Comparison of ENCODE assay signal across 17 cellular contexts in genomic region chr1:240417317-240417716, GRCh38.
"Had no signal": no experiment of that assay in that cellular context is flagged by ENCODE, and none has a peak within 500 bp of the region (broad histone marks: within the 10 kb centered on the region; RNA-seq: fewer than 3 reads in every experiment).

No MANE protein-coding gene starts in this region.

- H3K4me3 Mint-ChIP-seq: activated CD4-positive, alpha-beta T cell treated with anti-CD3 and anti-CD28 coated beads, Interleukin-2, amount 10 ng/mL, durations not matched to agents 7 days and 5 days; activated naive CD8-positive, alpha-beta T cell treated with anti-CD3 and anti-CD28 coated beads, Interleukin-2, amount 10 ng/mL, durations not matched to agents 7 days and 5 days; endodermal cell; natural killer cell treated with Interleukin-12 subunit alpha and Interleukin-12 subunit beta and Interleukin-15 and Interleukin-18, amount 100 ng/mL, for 72 hours; T-helper 2 cell treated with Interferon-gamma antibody and Interleukin-4, amounts not matched to agents 5 μg/mL and 100 μg/mL, for 36 hours had no signal

- H3K4me1 Mint-ChIP-seq: activated CD4-positive, alpha-beta T cell treated with anti-CD3 and anti-CD28 coated beads, Interleukin-2, amount 10 ng/mL, durations not matched to agents 7 days and 5 days; activated naive CD8-positive, alpha-beta T cell treated with anti-CD3 and anti-CD28 coated beads, Interleukin-2, amount 10 ng/mL, durations not matched to agents 7 days and 5 days had no signal

- ATAC-seq: left lung; mucosa of descending colon; natural killer cell treated with Interleukin-12 subunit alpha and Interleukin-12 subunit beta and Interleukin-15 and Interleukin-18, amount 100 ng/mL, for 72 hours had no signal

- H3K9me3 Mint-ChIP-seq: activated naive CD8-positive, alpha-beta T cell treated with anti-CD3 and anti-CD28 coated beads, Interleukin-2, amount 10 ng/mL, durations not matched to agents 7 days and 5 days; endodermal cell; natural killer cell treated with Interleukin-12 subunit alpha and Interleukin-12 subunit beta and Interleukin-15 and Interleukin-18, amount 100 ng/mL, for 72 hours had no signal

- DNase-seq: activated CD4-positive, alpha-beta T cell treated with anti-CD3 and anti-CD28 coated beads, Interleukin-2, amount 10 ng/mL, durations not matched to agents 7 days and 5 days; activated CD4-positive, CD25-positive, alpha-beta regulatory T cell; activated CD8-positive, alpha-beta memory T cell treated with anti-CD3 and anti-CD28 coated beads, Interleukin-2, amount 50 U/mL, for 48 hours; activated naive CD8-positive, alpha-beta T cell treated with anti-CD3 and anti-CD28 coated beads, Interleukin-2, amount 10 ng/mL, durations not matched to agents 7 days and 5 days; anterior cingulate cortex; dermis blood vessel endothelial cell; endodermal cell; islet precursor cell; left lung; mammary epithelial cell; mucosa of descending colon; posterior cingulate gyrus; stimulated activated CD4-positive, alpha-beta T cell treated with anti-CD3 and anti-CD28 coated beads, Interleukin-4, amount 100 ng/mL, for 24 hours; stimulated activated naive CD4-positive, alpha-beta T cell; uterus had no signal

- H3K27ac Mint-ChIP-seq: activated CD4-positive, alpha-beta T cell treated with anti-CD3 and anti-CD28 coated beads, Interleukin-2, amount 10 ng/mL, durations not matched to agents 7 days and 5 days; activated naive CD8-positive, alpha-beta T cell treated with anti-CD3 and anti-CD28 coated beads, Interleukin-2, amount 10 ng/mL, durations not matched to agents 7 days and 5 days; endodermal cell; natural killer cell treated with Interleukin-12 subunit alpha and Interleukin-12 subunit beta and Interleukin-15 and Interleukin-18, amount 100 ng/mL, for 72 hours; T-helper 2 cell treated with Interferon-gamma antibody and Interleukin-4, amounts not matched to agents 5 μg/mL and 100 μg/mL, for 36 hours had no signal

- H3K36me3 Mint-ChIP-seq: activated naive CD8-positive, alpha-beta T cell treated with anti-CD3 and anti-CD28 coated beads, Interleukin-2, amount 10 ng/mL, durations not matched to agents 7 days and 5 days; natural killer cell treated with Interleukin-12 subunit alpha and Interleukin-12 subunit beta and Interleukin-15 and Interleukin-18, amount 100 ng/mL, for 72 hours had no signal

- H3K27me3 Mint-ChIP-seq: activated CD4-positive, alpha-beta T cell treated with anti-CD3 and anti-CD28 coated beads, Interleukin-2, amount 10 ng/mL, durations not matched to agents 7 days and 5 days; activated naive CD8-positive, alpha-beta T cell treated with anti-CD3 and anti-CD28 coated beads, Interleukin-2, amount 10 ng/mL, durations not matched to agents 7 days and 5 days had no signal
